ENCODE assay signal across 23 cellular contexts in genomic region chr12:101920906-101921305, GRCh38.
"Had no signal": no experiment of that assay in that cellular context is flagged by ENCODE, and none has a peak within 500 bp of the region (broad histone marks: within the 10 kb centered on the region; RNA-seq: fewer than 3 reads in every experiment).

No MANE protein-coding gene starts in this region.

- H3K9ac ChIP-seq: parathyroid adenoma had no signal

- H3K36me3 ChIP-seq: right lobe of liver had no signal

- H2AFZ ChIP-seq: parathyroid adenoma had no signal

- DNase-seq: effector memory CD8-positive, alpha-beta T cell; foreskin keratinocyte; head of caudate nucleus; hippocampal formation; mesendoderm; naive B cell; occipital lobe; psoas muscle; retina; right lobe of liver; spleen; stimulated activated CD4-positive, alpha-beta T cell treated with anti-CD3 and anti-CD28 coated beads, Interleukin-15, amount 100 ng/mL, for 24 hours; stimulated activated CD4-positive, alpha-beta T cell treated with anti-CD3 and anti-CD28 coated beads, Interleukin-2, amount 100 ng/mL, for 24 hours; stimulated activated CD4-positive, alpha-beta T cell treated with anti-CD3 and anti-CD28 coated beads, Interleukin-4, amount 100 ng/mL, for 4 hours; stimulated activated naive B cell treated with anti-CD40 and anti-IgM and Interleukin-4, amounts not matched to agents 10 μg/mL and 1 μg/mL and 100 μg/mL, for 72 hours; stimulated activated naive CD8-positive, alpha-beta T cell treated with anti-CD3 and anti-CD28 coated beads, Interleukin-15, amount 100 ng/mL, for 72 hours; testis; upper lobe of right lung had no signal

- H3K9me3 ChIP-seq: esophagus muscularis mucosa, psoas muscle, right lobe of liver, testis, tibial nerve, upper lobe of right lung, vagina had no signal

- H3K27ac ChIP-seq: epithelial cell of prostate, esophagus muscularis mucosa, foreskin keratinocyte, parathyroid adenoma, psoas muscle, right lobe of liver, spleen, testis, tibial nerve, upper lobe of right lung, vagina had no signal

- H3K4me1 ChIP-seq: foreskin keratinocyte, psoas muscle, testis, vagina had no signal

- H3K79me2 ChIP-seq: parathyroid adenoma had no signal

- H3K4me3 ChIP-seq: esophagus muscularis mucosa, psoas muscle, right lobe of liver, spleen, testis, tibial nerve, upper lobe of right lung, vagina had no signal

- H3K27me3 ChIP-seq: esophagus muscularis mucosa, foreskin keratinocyte, right lobe of liver, spleen, testis, tibial nerve, upper lobe of right lung, vagina had no signal
